Comparison of ENCODE assay signal across 14 cellular contexts in the genomic region with DNA sequence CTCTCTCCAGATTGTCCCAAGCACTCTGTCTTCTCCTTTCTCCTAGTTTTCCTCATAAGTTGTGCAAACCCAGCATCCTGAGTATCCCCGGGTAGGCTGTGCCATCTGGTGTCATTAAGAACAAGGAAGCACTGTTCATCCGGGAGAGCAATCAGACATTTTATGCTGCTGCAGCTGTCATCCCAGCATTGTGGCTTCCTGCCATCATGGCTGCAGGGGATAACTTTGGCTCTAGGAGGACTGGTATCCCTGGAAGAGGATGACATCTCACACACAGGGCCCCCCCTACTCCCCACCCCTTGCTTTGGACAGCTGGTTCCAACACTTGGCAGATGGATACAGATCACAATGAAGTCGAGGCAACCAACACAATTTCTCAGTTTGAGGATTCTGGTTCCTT.
DNase-seq lines count a peak whose midpoint lies in the region; ATAC-seq and TF ChIP-seq lines count a peak whose summit lies in the region.
"Had no signal": no experiment of that assay in that cellular context is flagged by ENCODE, and none has a peak within 500 bp of the region (broad histone marks: within the 10 kb centered on the region; RNA-seq: fewer than 3 reads in every experiment).

No MANE protein-coding gene starts in this region.

- DNase-seq in G401 (ENCODE audit: low spot score) (peak; percentile 94), NCI-H2171 (lab: John Stamatoyannopoulos, UW) (peak; percentile 20), caudate nucleus (lab: John Stamatoyannopoulos, UW) (peak in 39 of 61 donors; percentile 0 to 81 (median 4)), neural crest cell (ENCODE audit: low read depth, low spot score) (peak; percentile 3)
- DNase-seq: activated CD4-positive, CD25-positive, alpha-beta regulatory T cell; activated naive CD4-positive, alpha-beta T cell treated with anti-CD3 and anti-CD28 coated beads, Interleukin-2, amount 10 ng/mL, durations not matched to agents 7 days and 5 days; left lung; SW 1271 had no signal

- H3K9me3 Mint-ChIP-seq in neural crest cell = peaks cover 11% of the 10 kb centered on the region

- peaks cover 10% of the 10 kb centered on the region for H3K4me1 Mint-ChIP-seq in neural crest cell
- H3K4me1 Mint-ChIP-seq: activated naive CD4-positive, alpha-beta T cell treated with anti-CD3 and anti-CD28 coated beads, Interleukin-2, amount 10 ng/mL, durations not matched to agents 7 days and 5 days; CD4-positive, alpha-beta memory T cell had no signal

- no peak overlapping the region for H3K4me3 Mint-ChIP-seq in neural crest cell
- H3K4me3 Mint-ChIP-seq: activated naive CD4-positive, alpha-beta T cell treated with anti-CD3 and anti-CD28 coated beads, Interleukin-2, amount 10 ng/mL, durations not matched to agents 7 days and 5 days; CD4-positive, alpha-beta memory T cell; GM23338 had no signal

- H3K27me3 Mint-ChIP-seq in neural crest cell (ENCODE audit: low read depth) = no peaks in the 10 kb centered on the region
- H3K27me3 Mint-ChIP-seq: activated naive CD4-positive, alpha-beta T cell treated with anti-CD3 and anti-CD28 coated beads, Interleukin-2, amount 10 ng/mL, durations not matched to agents 7 days and 5 days; CD4-positive, alpha-beta memory T cell had no signal

- H3K27ac ChIP-seq in caudate nucleus (ENCODE audit: low read depth, low read length) = no peak overlapping the region
- H3K27ac ChIP-seq: cardiac muscle cell, left lung had no signal

- in situ Hi-C loops in G401 (cut with HindIII; ENCODE audit: low sequenced_read_pairs) = no loop called here

- no peak for TF ChIP-seq CTCF in neural crest cell (conservative IDR thresholded peaks at IDR 0.05)

- peak overlapping the region; percentile 16 for H3K27ac Mint-ChIP-seq in neural crest cell (ENCODE audit: unreplicated experiment)
- H3K27ac Mint-ChIP-seq: activated naive CD4-positive, alpha-beta T cell treated with anti-CD3 and anti-CD28 coated beads, Interleukin-2, amount 10 ng/mL, durations not matched to agents 7 days and 5 days; CD4-positive, alpha-beta memory T cell; GM23338 had no signal

- no peaks in the 10 kb centered on the region for H3K36me3 Mint-ChIP-seq in neural crest cell (ENCODE audit: low read depth)
- H3K36me3 Mint-ChIP-seq: activated naive CD4-positive, alpha-beta T cell treated with anti-CD3 and anti-CD28 coated beads, Interleukin-2, amount 10 ng/mL, durations not matched to agents 7 days and 5 days; CD4-positive, alpha-beta memory T cell had no signal

- ATAC-seq in HG02763 (IDR thresholded peaks at IDR 0.05; ENCODE audit: unreplicated experiment) (no peak), HG03439 (IDR thresholded peaks at IDR 0.05; ENCODE audit: unreplicated experiment) (no peak), HG03342 (IDR thresholded peaks at IDR 0.05; ENCODE audit: unreplicated experiment) (no peak)
- ATAC-seq: GM23338 had no signal

Comparison
In these comparisons a context has a peak if more than half of its experiments do, and no peak if none do; other contexts are left out.
1. DNase-seq: peak in every context shown above with its lines; median percentile 94 in G401; 20 in NCI-H2171; 4 in caudate nucleus; 3 in neural crest cell.